In genomic region chr4:65416875-65417274, GRCh38 we compare ENCODE assay signal across 11 cellular contexts.
DNase-seq lines count a peak whose midpoint lies in the region; ATAC-seq, FAIRE-seq and TF ChIP-seq lines count a peak whose summit lies in the region.
"Had no signal": no experiment of that assay in that cellular context is flagged by ENCODE, and none has a peak within 500 bp of the region (broad histone marks: within the 10 kb centered on the region; RNA-seq: fewer than 3 reads in every experiment).

No MANE protein-coding gene starts in this region.

- BruUV-seq in Calu3 (replicated peaks; lab: Mats Ljungman, UMichigan): no TSS peak

- H3K4me3 ChIP-seq in astrocyte of the cerebellum (ENCODE audit: low read depth, low read length) (no peak overlapping the region), kidney (ENCODE audit: low read length in 2 of 2) (no peak overlapping the region), foreskin fibroblast (ENCODE audit: low read depth in 1 of 2, low read length in 2 of 2) (no peak overlapping the region), spleen (no peak overlapping the region)
- H3K4me3 ChIP-seq: SJCRH30 had no signal

- CTCF ChIA-PET in Calu3 (lab: Charles Lee): interaction anchor here (1.0 kb wide), 1 partner anchor 13 kb away, joined by 3 read pairs; no protein-coding TSS in a partner anchor

- no peaks in the 10 kb centered on the region for H3K9me3 ChIP-seq in kidney (ENCODE audit: control insufficient read depth in 1 of 2, low read length in 2 of 2)
- H3K9me3 ChIP-seq in spleen: no peaks in the 10 kb centered on the region
- H3K9me3 ChIP-seq: SJCRH30 had no signal

- no peak overlapping the region for H3K9ac ChIP-seq in kidney (ENCODE audit: low read length in 2 of 2)

- DNase-seq in Calu3 (peak; percentile 0), NCI-H128 (lab: John Stamatoyannopoulos, UW; ENCODE audit: unreplicated experiment) (peak; percentile 11), astrocyte of the cerebellum (ENCODE audit: low read depth) (peak; percentile 8), kidney (peak; percentile 54), foreskin fibroblast (no peak), HuH-7.5 (ENCODE audit: low spot score) (no peak), spleen (no peak), natural killer cell (no peak)
- DNase-seq: CD8-positive, alpha-beta memory T cell had no signal

- H3K4me1 ChIP-seq in kidney (ENCODE audit: control insufficient read depth in 1 of 2, insufficient read depth in 1 of 2, low read depth in 1 of 2, low read length in 2 of 2) (no peaks in the 10 kb centered on the region), spleen (no peaks in the 10 kb centered on the region)
- H3K4me1 ChIP-seq: SJCRH30 had no signal

- no peak for TF ChIP-seq POLR2A in spleen (IDR thresholded peaks at IDR 0.05)

- no peaks in the 10 kb centered on the region for H3K27me3 ChIP-seq in spleen (replicated peaks in 1 of 7)
- H3K27me3 ChIP-seq: SJCRH30 had no signal

- H3K9me3 Mint-ChIP-seq in Calu3 (ENCODE audit: low read depth, unreplicated experiment) (no peaks in the 10 kb centered on the region), natural killer cell (no peaks in the 10 kb centered on the region)

- no peak for ATAC-seq in natural killer cell

- H3K27me3 Mint-ChIP-seq in Calu3 (ENCODE audit: unreplicated experiment) (no peaks in the 10 kb centered on the region), natural killer cell (ENCODE audit: low read depth in 2 of 2) (no peaks in the 10 kb centered on the region)
- H3K27me3 Mint-ChIP-seq: CD8-positive, alpha-beta memory T cell; IgD-negative memory B cell had no signal

- 40 to 54% (median 47%) methylated on average over 3 of the region's 3 CpGs for WGBS in spleen, 5 donors

- H3K27ac ChIP-seq in kidney (ENCODE audit: low read depth in 2 of 2, low read length in 2 of 2) (no peak overlapping the region), spleen (no peak overlapping the region)
- H3K27ac ChIP-seq: SJCRH30 had no signal

- H3K4me3 Mint-ChIP-seq in Calu3 (ENCODE audit: low read depth, unreplicated experiment) (no peak overlapping the region), natural killer cell (no peak overlapping the region)
- H3K4me3 Mint-ChIP-seq: CD8-positive, alpha-beta memory T cell; IgD-negative memory B cell had no signal

- no peak for FAIRE-seq in kidney (lab: Jason Lieb, UNC)

- no peaks in the 10 kb centered on the region for H3K36me3 ChIP-seq in kidney (ENCODE audit: control insufficient read depth in 1 of 2, insufficient read depth in 2 of 2, low read length in 2 of 2)
- no peaks in the 10 kb centered on the region for H3K36me3 ChIP-seq in spleen
- H3K36me3 ChIP-seq: SJCRH30 had no signal

- H3K36me3 Mint-ChIP-seq in Calu3 (ENCODE audit: insufficient read depth, unreplicated experiment) (no peaks in the 10 kb centered on the region), natural killer cell (no peaks in the 10 kb centered on the region)
- H3K36me3 Mint-ChIP-seq: CD8-positive, alpha-beta memory T cell; IgD-negative memory B cell had no signal

- TF ChIP-seq CTCF in Calu3 (IDR thresholded peaks at IDR 0.05; ENCODE audit: unreplicated experiment) (no peak), astrocyte of the cerebellum (IDR thresholded peaks at IDR 0.05; ENCODE audit: low read depth, low read length, missing control alignments) (no peak), kidney (IDR thresholded peaks at IDR 0.05; ENCODE audit: borderline replicate concordance, extremely low read depth, insufficient read depth) (no peak), foreskin fibroblast (IDR thresholded peaks at IDR 0.05; ENCODE audit: low read depth, low read length) (no peak), spleen (IDR thresholded peaks at IDR 0.05 in 8 of 11, conservative IDR thresholded peaks at IDR 0.05 in 3 of 11) (no peak), natural killer cell (IDR thresholded peaks at IDR 0.05) (no peak)

- in situ Hi-C loops in astrocyte of the cerebellum (cut with HindIII; ENCODE audit: low sequenced_read_pairs): no loop called here

- H3K27ac Mint-ChIP-seq in Calu3 (ENCODE audit: unreplicated experiment): no peak overlapping the region
- no peak overlapping the region for H3K27ac Mint-ChIP-seq in natural killer cell
- H3K27ac Mint-ChIP-seq: CD8-positive, alpha-beta memory T cell; IgD-negative memory B cell had no signal

- no peaks in the 10 kb centered on the region for H3K4me1 Mint-ChIP-seq in Calu3 (ENCODE audit: low read depth, unreplicated experiment)
- H3K4me1 Mint-ChIP-seq in natural killer cell: no peaks in the 10 kb centered on the region
- H3K4me1 Mint-ChIP-seq: CD8-positive, alpha-beta memory T cell; IgD-negative memory B cell had no signal

- intact Hi-C loops in Calu3 (cut with micrococcal nuclease; ENCODE audit: unreplicated experiment): no loop called here
- intact Hi-C loops in kidney (cut with DNase I): no loop called here
- intact Hi-C loops in spleen (cut with DNase I; ENCODE audit: low total_unique reads): no loop called here
- intact Hi-C loops in natural killer cell (cut with micrococcal nuclease): no loop called here

Comparison
In these comparisons a context has a peak if more than half of its experiments do, and no peak if none do; other contexts are left out.
1. DNase-seq: peak in Calu3 (single experiment), NCI-H128 (single experiment), astrocyte of the cerebellum (single experiment) and kidney (single experiment); none in foreskin fibroblast (0 of 2), HuH-7.5 (single experiment), spleen (single experiment) and natural killer cell (single experiment).